In the genomic region with DNA sequence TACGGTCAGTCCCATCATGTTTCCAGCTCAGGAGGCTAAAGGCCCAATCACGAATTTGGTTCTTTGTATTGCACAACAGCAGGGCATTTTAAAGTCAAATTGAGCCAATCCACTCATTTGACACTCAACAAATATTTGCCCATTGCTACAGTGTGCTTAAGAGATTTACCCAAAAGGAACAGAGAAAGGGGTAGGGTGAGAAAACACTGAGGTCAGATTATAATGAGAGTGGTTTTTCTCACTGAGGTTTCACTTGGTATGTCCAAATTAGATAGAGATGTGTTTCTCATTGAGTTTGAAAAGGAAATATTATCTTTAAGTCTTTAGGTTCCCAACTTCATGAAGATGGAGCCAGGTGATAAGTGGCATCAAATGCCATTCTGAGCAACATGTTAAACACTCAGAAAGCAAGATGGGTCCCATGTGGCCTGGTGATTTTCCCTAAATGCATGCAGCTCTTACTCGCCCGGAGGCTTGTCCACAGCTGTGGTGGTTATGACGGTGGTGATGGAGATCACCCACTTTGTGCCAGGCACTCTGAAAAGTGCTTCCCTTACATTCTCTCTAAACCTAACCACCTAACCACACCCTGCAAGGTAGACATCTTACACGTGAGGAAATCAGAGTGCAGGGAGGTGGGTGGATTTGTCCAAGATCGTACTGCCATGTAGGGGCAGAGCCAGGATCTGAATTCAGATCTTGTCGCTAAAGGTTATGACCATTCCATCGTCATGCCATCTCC, we compare ENCODE assay signal across 10 cellular contexts. TPM values are rescaled to one million over a fixed set of nuclear protein-coding genes. Genes with fewer than 3 reads are reported as not detected.
A peak's percentile ranks its signal among the peaks of the same experiment; 100 is the strongest.
DNase-seq lines count a peak whose midpoint lies in the region; ATAC-seq lines count a peak whose summit lies in the region.
"Had no signal": no experiment of that assay in that cellular context is flagged by ENCODE, and none has a peak within 500 bp of the region (broad histone marks: within the 10 kb centered on the region; RNA-seq: fewer than 3 reads in every experiment).

No MANE protein-coding gene starts in this region.

- H3K4me3 Mint-ChIP-seq in activated naive CD8-positive, alpha-beta T cell treated with anti-CD3 and anti-CD28 coated beads for 36 hours: no peak overlapping the region
- H3K4me3 Mint-ChIP-seq in stimulated activated naive CD8-positive, alpha-beta T cell treated with anti-CD3 and anti-CD28 coated beads, Interleukin-15, amount 100 ng/mL, for 72 hours: peak overlapping the region; percentile 81 to 82

- H3K9me3 Mint-ChIP-seq in activated naive CD8-positive, alpha-beta T cell treated with anti-CD3 and anti-CD28 coated beads for 36 hours: peaks cover 1% of the 10 kb centered on the region
- H3K9me3 Mint-ChIP-seq in stimulated activated naive CD8-positive, alpha-beta T cell treated with anti-CD3 and anti-CD28 coated beads, Interleukin-15, amount 100 ng/mL, for 72 hours: no peaks in the 10 kb centered on the region

- DNase-seq in activated effector memory CD4-positive, alpha-beta T cell treated with anti-CD3 and anti-CD28 coated beads, Interleukin-2, amount 50 U/mL, for 16 hours: peak; percentile 56
- DNase-seq in activated effector memory CD4-positive, alpha-beta T cell treated with Interleukin-2 at 50 U/mL for 16 hours: no peak
- DNase-seq in activated naive CD8-positive, alpha-beta T cell treated with anti-CD3 and anti-CD28 coated beads for 36 hours: peak; percentile 26
- peak in 1 of 2 donors; percentile 63 for DNase-seq in stimulated activated naive CD8-positive, alpha-beta T cell treated with anti-CD3 and anti-CD28 coated beads, Interleukin-15, amount 100 ng/mL, for 72 hours
- DNase-seq in dermis blood vessel endothelial cell: no peak
- DNase-seq in dedifferentiated amniotic fluid mesenchymal stem cell (ENCODE audit: extremely low spot score): no peak
- DNase-seq: COR-L47, PC-3 had no signal

- peaks cover 44% of the 10 kb centered on the region for H3K4me1 Mint-ChIP-seq in activated naive CD8-positive, alpha-beta T cell treated with anti-CD3 and anti-CD28 coated beads for 36 hours
- peaks cover 66% of the 10 kb centered on the region for H3K4me1 Mint-ChIP-seq in stimulated activated naive CD8-positive, alpha-beta T cell treated with anti-CD3 and anti-CD28 coated beads, Interleukin-15, amount 100 ng/mL, for 72 hours

- no peaks in the 10 kb centered on the region for H3K36me3 Mint-ChIP-seq in activated naive CD8-positive, alpha-beta T cell treated with anti-CD3 and anti-CD28 coated beads for 36 hours

- ATAC-seq in HG03135 (IDR thresholded peaks at IDR 0.05; ENCODE audit: unreplicated experiment): peak; percentile 39
- ATAC-seq in stimulated activated naive CD8-positive, alpha-beta T cell treated with anti-CD3 and anti-CD28 coated beads, Interleukin-15, amount 100 ng/mL, for 72 hours: peak; percentile 76
- ATAC-seq in HG03571 (IDR thresholded peaks at IDR 0.05; ENCODE audit: unreplicated experiment): no peak

- H3K27ac Mint-ChIP-seq in activated naive CD8-positive, alpha-beta T cell treated with anti-CD3 and anti-CD28 coated beads for 36 hours: peak overlapping the region; percentile 84
- peak overlapping the region in 1 of 2 donors; percentile 55 for H3K27ac Mint-ChIP-seq in stimulated activated naive CD8-positive, alpha-beta T cell treated with anti-CD3 and anti-CD28 coated beads, Interleukin-15, amount 100 ng/mL, for 72 hours

- H3K27me3 Mint-ChIP-seq in activated naive CD8-positive, alpha-beta T cell treated with anti-CD3 and anti-CD28 coated beads for 36 hours: no peaks in the 10 kb centered on the region
- H3K27me3 Mint-ChIP-seq in stimulated activated naive CD8-positive, alpha-beta T cell treated with anti-CD3 and anti-CD28 coated beads, Interleukin-15, amount 100 ng/mL, for 72 hours: no peaks in the 10 kb centered on the region

RNA-seq across cellular contexts. Expression of a gene that starts 31.2 kb away (rescaled TPM):
- 10 to 100 TPM; 42.2 to 46.0 TPM for total RNA-seq in activated naive CD8-positive, alpha-beta T cell treated with anti-CD3 and anti-CD28 coated beads for 36 hours
- 39.7 and 47.6 TPM in 2 replicates for total RNA-seq in dermis blood vessel endothelial cell

Comparison
In these comparisons a context has a peak if more than half of its experiments do, and no peak if none do; other contexts are left out.
1. DNase-seq: peak in activated effector memory CD4-positive, alpha-beta T cell treated with anti-CD3 and anti-CD28 coated beads, Interleukin-2, amount 50 U/mL, for 16 hours (single experiment) and activated naive CD8-positive, alpha-beta T cell treated with anti-CD3 and anti-CD28 coated beads for 36 hours (single experiment); none in activated effector memory CD4-positive, alpha-beta T cell treated with Interleukin-2 at 50 U/mL for 16 hours (single experiment), dermis blood vessel endothelial cell (single experiment) and dedifferentiated amniotic fluid mesenchymal stem cell (single experiment).